ENCODE assay signal across 2 cellular contexts in the genomic region with DNA sequence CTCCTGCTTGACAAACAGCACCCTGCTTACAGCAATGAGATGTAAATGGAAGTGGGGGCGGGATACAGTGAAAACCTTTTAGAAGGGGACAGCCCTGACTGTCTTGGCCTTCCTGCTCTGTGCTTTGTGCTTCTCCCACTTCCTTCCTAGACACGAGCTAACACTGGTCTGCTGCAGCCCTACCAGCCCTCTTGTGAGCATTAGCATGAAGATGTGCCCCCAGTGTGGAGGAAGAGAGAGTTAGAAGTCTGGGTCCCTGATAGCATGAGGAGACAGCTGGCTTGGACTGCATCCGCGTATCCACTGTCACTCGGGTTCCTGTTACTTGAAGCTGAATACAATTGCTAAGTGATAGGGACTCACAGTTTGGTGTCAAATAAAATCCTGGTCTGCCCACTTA.
TF ChIP-seq lines count a peak whose summit lies in the region.

No MANE protein-coding gene starts in this region.

TF ChIP-seq in H1, 55 proteins besides CTCF, POLR2A, EP300 and RAD21:
- TF ChIP-seq ZNF274 (IDR thresholded peaks at IDR 0.05; ENCODE audit: borderline replicate concordance, extremely low read depth, low read length), result no peak
- TF ChIP-seq TAF1 (IDR thresholded peaks at IDR 0.05; ENCODE audit: low read depth, low read length), result no peak
- TF ChIP-seq CEBPB (IDR thresholded peaks at IDR 0.05; ENCODE audit: low read depth, low read length), result no peak
- no peak for TF ChIP-seq GABPA (IDR thresholded peaks at IDR 0.05; ENCODE audit: borderline replicate concordance, insufficient read depth, low read length)
- no peak for TF ChIP-seq RFX5 (IDR thresholded peaks at IDR 0.05; ENCODE audit: borderline replicate concordance, low read depth, low read length)
- TF ChIP-seq, protein P1, sequence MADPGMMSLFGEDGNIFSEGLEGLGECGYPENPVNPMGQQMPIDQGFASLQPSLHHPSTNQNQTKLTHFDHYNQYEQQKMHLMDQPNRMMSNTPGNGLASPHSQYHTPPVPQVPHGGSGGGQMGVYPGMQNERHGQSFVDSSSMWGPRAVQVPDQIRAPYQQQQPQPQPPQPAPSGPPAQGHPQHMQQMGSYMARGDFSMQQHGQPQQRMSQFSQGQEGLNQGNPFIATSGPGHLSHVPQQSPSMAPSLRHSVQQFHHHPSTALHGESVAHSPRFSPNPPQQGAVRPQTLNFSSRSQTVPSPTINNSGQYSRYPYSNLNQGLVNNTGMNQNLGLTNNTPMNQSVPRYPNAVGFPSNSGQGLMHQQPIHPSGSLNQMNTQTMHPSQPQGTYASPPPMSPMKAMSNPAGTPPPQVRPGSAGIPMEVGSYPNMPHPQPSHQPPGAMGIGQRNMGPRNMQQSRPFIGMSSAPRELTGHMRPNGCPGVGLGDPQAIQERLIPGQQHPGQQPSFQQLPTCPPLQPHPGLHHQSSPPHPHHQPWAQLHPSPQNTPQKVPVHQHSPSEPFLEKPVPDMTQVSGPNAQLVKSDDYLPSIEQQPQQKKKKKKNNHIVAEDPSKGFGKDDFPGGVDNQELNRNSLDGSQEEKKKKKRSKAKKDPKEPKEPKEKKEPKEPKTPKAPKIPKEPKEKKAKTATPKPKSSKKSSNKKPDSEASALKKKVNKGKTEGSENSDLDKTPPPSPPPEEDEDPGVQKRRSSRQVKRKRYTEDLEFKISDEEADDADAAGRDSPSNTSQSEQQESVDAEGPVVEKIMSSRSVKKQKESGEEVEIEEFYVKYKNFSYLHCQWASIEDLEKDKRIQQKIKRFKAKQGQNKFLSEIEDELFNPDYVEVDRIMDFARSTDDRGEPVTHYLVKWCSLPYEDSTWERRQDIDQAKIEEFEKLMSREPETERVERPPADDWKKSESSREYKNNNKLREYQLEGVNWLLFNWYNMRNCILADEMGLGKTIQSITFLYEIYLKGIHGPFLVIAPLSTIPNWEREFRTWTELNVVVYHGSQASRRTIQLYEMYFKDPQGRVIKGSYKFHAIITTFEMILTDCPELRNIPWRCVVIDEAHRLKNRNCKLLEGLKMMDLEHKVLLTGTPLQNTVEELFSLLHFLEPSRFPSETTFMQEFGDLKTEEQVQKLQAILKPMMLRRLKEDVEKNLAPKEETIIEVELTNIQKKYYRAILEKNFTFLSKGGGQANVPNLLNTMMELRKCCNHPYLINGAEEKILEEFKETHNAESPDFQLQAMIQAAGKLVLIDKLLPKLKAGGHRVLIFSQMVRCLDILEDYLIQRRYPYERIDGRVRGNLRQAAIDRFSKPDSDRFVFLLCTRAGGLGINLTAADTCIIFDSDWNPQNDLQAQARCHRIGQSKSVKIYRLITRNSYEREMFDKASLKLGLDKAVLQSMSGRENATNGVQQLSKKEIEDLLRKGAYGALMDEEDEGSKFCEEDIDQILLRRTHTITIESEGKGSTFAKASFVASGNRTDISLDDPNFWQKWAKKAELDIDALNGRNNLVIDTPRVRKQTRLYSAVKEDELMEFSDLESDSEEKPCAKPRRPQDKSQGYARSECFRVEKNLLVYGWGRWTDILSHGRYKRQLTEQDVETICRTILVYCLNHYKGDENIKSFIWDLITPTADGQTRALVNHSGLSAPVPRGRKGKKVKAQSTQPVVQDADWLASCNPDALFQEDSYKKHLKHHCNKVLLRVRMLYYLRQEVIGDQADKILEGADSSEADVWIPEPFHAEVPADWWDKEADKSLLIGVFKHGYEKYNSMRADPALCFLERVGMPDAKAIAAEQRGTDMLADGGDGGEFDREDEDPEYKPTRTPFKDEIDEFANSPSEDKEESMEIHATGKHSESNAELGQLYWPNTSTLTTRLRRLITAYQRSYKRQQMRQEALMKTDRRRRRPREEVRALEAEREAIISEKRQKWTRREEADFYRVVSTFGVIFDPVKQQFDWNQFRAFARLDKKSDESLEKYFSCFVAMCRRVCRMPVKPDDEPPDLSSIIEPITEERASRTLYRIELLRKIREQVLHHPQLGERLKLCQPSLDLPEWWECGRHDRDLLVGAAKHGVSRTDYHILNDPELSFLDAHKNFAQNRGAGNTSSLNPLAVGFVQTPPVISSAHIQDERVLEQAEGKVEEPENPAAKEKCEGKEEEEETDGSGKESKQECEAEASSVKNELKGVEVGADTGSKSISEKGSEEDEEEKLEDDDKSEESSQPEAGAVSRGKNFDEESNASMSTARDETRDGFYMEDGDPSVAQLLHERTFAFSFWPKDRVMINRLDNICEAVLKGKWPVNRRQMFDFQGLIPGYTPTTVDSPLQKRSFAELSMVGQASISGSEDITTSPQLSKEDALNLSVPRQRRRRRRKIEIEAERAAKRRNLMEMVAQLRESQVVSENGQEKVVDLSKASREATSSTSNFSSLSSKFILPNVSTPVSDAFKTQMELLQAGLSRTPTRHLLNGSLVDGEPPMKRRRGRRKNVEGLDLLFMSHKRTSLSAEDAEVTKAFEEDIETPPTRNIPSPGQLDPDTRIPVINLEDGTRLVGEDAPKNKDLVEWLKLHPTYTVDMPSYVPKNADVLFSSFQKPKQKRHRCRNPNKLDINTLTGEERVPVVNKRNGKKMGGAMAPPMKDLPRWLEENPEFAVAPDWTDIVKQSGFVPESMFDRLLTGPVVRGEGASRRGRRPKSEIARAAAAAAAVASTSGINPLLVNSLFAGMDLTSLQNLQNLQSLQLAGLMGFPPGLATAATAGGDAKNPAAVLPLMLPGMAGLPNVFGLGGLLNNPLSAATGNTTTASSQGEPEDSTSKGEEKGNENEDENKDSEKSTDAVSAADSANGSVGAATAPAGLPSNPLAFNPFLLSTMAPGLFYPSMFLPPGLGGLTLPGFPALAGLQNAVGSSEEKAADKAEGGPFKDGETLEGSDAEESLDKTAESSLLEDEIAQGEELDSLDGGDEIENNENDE (IDR thresholded peaks at IDR 0.05; ENCODE audit: insufficient replicate concordance, low read length), result no peak
- no peak for TF ChIP-seq BACH1 (IDR thresholded peaks at IDR 0.05; ENCODE audit: low read length)

TF ChIP-seq in HEK293T, 16 proteins besides CTCF, POLR2A, EP300 and RAD21 (continued from another document):
- no peak for TF ChIP-seq BHLHE40 (IDR thresholded peaks at IDR 0.05; ENCODE audit: borderline replicate concordance)
- no peak for TF ChIP-seq CTBP1 (IDR thresholded peaks at IDR 0.05; ENCODE audit: borderline replicate concordance)
- no peak for TF ChIP-seq ARNT (IDR thresholded peaks at IDR 0.05)
